ENCODE assay signal across 23 cellular contexts in the genomic region with DNA sequence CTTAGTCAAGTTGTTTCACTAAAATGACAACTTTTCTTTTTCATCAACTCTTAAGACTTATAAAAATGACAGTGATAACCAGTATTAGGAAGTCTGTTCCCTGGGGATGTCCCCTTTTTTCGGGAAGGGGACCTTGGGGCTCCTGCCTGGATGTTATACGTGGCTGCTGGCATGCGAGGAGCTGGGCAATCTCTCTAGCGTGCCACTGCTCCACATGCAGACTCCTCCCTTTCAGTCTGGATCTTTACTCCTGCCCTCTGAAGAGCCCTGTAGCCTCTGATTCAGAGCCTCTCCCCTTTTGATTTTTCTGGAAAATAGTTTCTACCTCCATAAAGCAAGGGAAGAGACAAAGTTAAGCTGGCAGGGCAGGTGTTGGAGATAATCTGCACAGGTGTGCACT. TPM values are rescaled to one million over a fixed set of nuclear protein-coding genes. Genes with fewer than 3 reads are reported as not detected.
DNase-seq lines count a peak whose midpoint lies in the region; ATAC-seq and TF ChIP-seq lines count a peak whose summit lies in the region.
"Had no signal": no experiment of that assay in that cellular context is flagged by ENCODE, and none has a peak within 500 bp of the region (broad histone marks: within the 10 kb centered on the region; RNA-seq: fewer than 3 reads in every experiment).

No MANE protein-coding gene starts in this region.

- POLR2A ChIA-PET in WTC11 (lab: Charles Lee): no interaction called here
- POLR2A ChIA-PET in CD8-positive, alpha-beta memory T cell (lab: Charles Lee): no interaction called here

- DNase-seq in GM23338 (ENCODE audit: low spot score): no peak
- DNase-seq in WTC11 (ENCODE audit: low spot score): no peak
- peak; percentile 32 for DNase-seq in neural progenitor cell (ENCODE audit: low spot score)
- DNase-seq in ACHN: no peak
- no peak for DNase-seq in activated naive CD4-positive, alpha-beta T cell (lab: John Stamatoyannopoulos, UW)
- DNase-seq in CD8-positive, alpha-beta memory T cell: no peak
- DNase-seq: 8988T; HFFc6; Karpas-422; NCI-H1092; NCI-H1436; NCI-H187; NCI-H2081 treated with DMSO at 0.1 percent for 48 hours; NCI-H2171 treated with DMSO at 0.1 percent for 48 hours; NCI-H345; NCI-H524; NCI-H748 treated with DMSO at 0.1 percent for 48 hours; NK-92 treated with Interleukin-12 subunit alpha and Interleukin-12 subunit beta, amount 100 ng/mL, for 24 hours; PC-3; SK-N-SH had no signal

- no peak overlapping the region for H3K9ac ChIP-seq in neural progenitor cell
- H3K9ac ChIP-seq: SK-N-SH had no signal

- peak overlapping the region; percentile 77 for H2AFZ ChIP-seq in GM23338
- H2AFZ ChIP-seq in neural progenitor cell (replicated peaks): no peak overlapping the region

- H3F3A ChIP-seq in GM23338 (replicated peaks; ENCODE audit: low read depth) (no peaks in the 10 kb centered on the region), neural progenitor cell (ENCODE audit: low read depth) (peaks cover 35% of the 10 kb centered on the region)

- no peaks in the 10 kb centered on the region for H3K9me2 ChIP-seq in GM23338 (ENCODE audit: insufficient read depth)
- H3K9me2 ChIP-seq: SK-N-SH had no signal

- H3K27me3 Mint-ChIP-seq in GM23338 (ENCODE audit: insufficient read depth, low read depth, poor library complexity) (peaks cover 5% of the 10 kb centered on the region), WTC11 (ENCODE audit: low read depth) (no peaks in the 10 kb centered on the region), neural progenitor cell (ENCODE audit: insufficient read depth, low read depth) (peaks cover 5% of the 10 kb centered on the region)
- H3K27me3 Mint-ChIP-seq in CD8-positive, alpha-beta memory T cell: peaks cover 2 to 7% of the 10 kb centered on the region in 2 donors

- WGBS in ectodermal cell, 2 experiments: 82 to 90% methylated on average over 4 of the region's 4 CpGs

- no peaks in the 10 kb centered on the region for H3K36me3 Mint-ChIP-seq in GM23338 (ENCODE audit: low read depth)
- H3K36me3 Mint-ChIP-seq in WTC11: no peaks in the 10 kb centered on the region
- no peaks in the 10 kb centered on the region for H3K36me3 Mint-ChIP-seq in neural progenitor cell
- H3K36me3 Mint-ChIP-seq in CD8-positive, alpha-beta memory T cell: no peaks in the 10 kb centered on the region

- no peak overlapping the region for H3K4me3 Mint-ChIP-seq in GM23338
- no peak overlapping the region for H3K4me3 Mint-ChIP-seq in WTC11
- H3K4me3 Mint-ChIP-seq in neural progenitor cell: no peak overlapping the region
- H3K4me3 Mint-ChIP-seq in CD8-positive, alpha-beta memory T cell: no peak overlapping the region
- H3K4me3 Mint-ChIP-seq: HFFc6 had no signal

- peak; percentile 66 for ATAC-seq in GM23338
- ATAC-seq in WTC11: peak; percentile 72
- ATAC-seq in HG02852 (IDR thresholded peaks at IDR 0.05; ENCODE audit: unreplicated experiment): no peak
- ATAC-seq: PC-3 had no signal

- H3K4me3 ChIP-seq in GM23338 (no peak overlapping the region), ectodermal cell (ENCODE audit: insufficient read depth, low read depth, low read length) (no peak overlapping the region), neural progenitor cell (peak overlapping the region; percentile 22)
- H3K4me3 ChIP-seq in CD8-positive, alpha-beta memory T cell (ENCODE audit: low read length): no peak overlapping the region
- H3K4me3 ChIP-seq: HAP-1 had no signal

- peaks cover 32% of the 10 kb centered on the region for H3K4me1 Mint-ChIP-seq in GM23338
- peaks cover 29% of the 10 kb centered on the region for H3K4me1 Mint-ChIP-seq in WTC11
- peaks cover 38% of the 10 kb centered on the region for H3K4me1 Mint-ChIP-seq in neural progenitor cell
- H3K4me1 Mint-ChIP-seq in CD8-positive, alpha-beta memory T cell: no peaks in the 10 kb centered on the region

- TF ChIP-seq CTCF in GM23338 (conservative IDR thresholded peaks at IDR 0.05; ENCODE audit: low read depth in 2 of 2): no peak
- TF ChIP-seq CTCF in WTC11 (IDR thresholded peaks at IDR 0.05): no peak
- TF ChIP-seq CTCF in neural progenitor cell (IDR thresholded peaks at IDR 0.05): no peak

- H3K9me3 Mint-ChIP-seq in GM23338 (no peaks in the 10 kb centered on the region), WTC11 (peaks cover 11% of the 10 kb centered on the region), neural progenitor cell (no peaks in the 10 kb centered on the region)
- no peaks in the 10 kb centered on the region for H3K9me3 Mint-ChIP-seq in CD8-positive, alpha-beta memory T cell
- H3K9me3 Mint-ChIP-seq: HFFc6 had no signal

- no peaks in the 10 kb centered on the region for H3K36me3 ChIP-seq in GM23338 (ENCODE audit: insufficient read depth)
- H3K36me3 ChIP-seq in ectodermal cell (ENCODE audit: control insufficient read depth, insufficient read depth, low read length): no peaks in the 10 kb centered on the region
- no peaks in the 10 kb centered on the region for H3K36me3 ChIP-seq in neural progenitor cell
- H3K36me3 ChIP-seq in CD8-positive, alpha-beta memory T cell (ENCODE audit: insufficient read depth, low read length): no peaks in the 10 kb centered on the region
- H3K36me3 ChIP-seq: HAP-1 had no signal

- H3K27ac ChIP-seq in GM23338 (ENCODE audit: low read depth): no peak overlapping the region
- H3K27ac ChIP-seq in ectodermal cell (ENCODE audit: insufficient read depth, low read depth, low read length, poor library complexity, severe bottlenecking): peak overlapping the region; percentile 91
- H3K27ac ChIP-seq in neural progenitor cell: peak overlapping the region; percentile 89
- H3K27ac ChIP-seq in CD8-positive, alpha-beta memory T cell (ENCODE audit: low read depth, low read length): no peak overlapping the region

- H3K27me3 ChIP-seq in GM23338 (ENCODE audit: insufficient read depth): no peaks in the 10 kb centered on the region
- H3K27me3 ChIP-seq in ectodermal cell (ENCODE audit: control insufficient read depth, insufficient read depth, low read length, poor library complexity, severe bottlenecking): no peaks in the 10 kb centered on the region
- no peaks in the 10 kb centered on the region for H3K27me3 ChIP-seq in neural progenitor cell
- H3K27me3 ChIP-seq in CD8-positive, alpha-beta memory T cell (ENCODE audit: insufficient read depth, low read length, poor library complexity, severe bottlenecking): no peaks in the 10 kb centered on the region

- H3K4me1 ChIP-seq in GM23338 (ENCODE audit: insufficient read depth) (peaks cover 19% of the 10 kb centered on the region), ectodermal cell (ENCODE audit: control insufficient read depth, insufficient read depth, low read length) (peaks cover 19% of the 10 kb centered on the region), neural progenitor cell (peaks cover 28% of the 10 kb centered on the region)
- no peaks in the 10 kb centered on the region for H3K4me1 ChIP-seq in CD8-positive, alpha-beta memory T cell (ENCODE audit: insufficient read depth, low read length)

- H3K9me3 ChIP-seq in ectodermal cell (ENCODE audit: control insufficient read depth, low read length) (no peaks in the 10 kb centered on the region), neural progenitor cell (ENCODE audit: low read depth) (no peaks in the 10 kb centered on the region)
- H3K9me3 ChIP-seq in CD8-positive, alpha-beta memory T cell (ENCODE audit: low read length): no peaks in the 10 kb centered on the region
- H3K9me3 ChIP-seq: HAP-1, SK-N-SH had no signal

- no peak overlapping the region for H3K27ac Mint-ChIP-seq in GM23338
- no peak overlapping the region for H3K27ac Mint-ChIP-seq in WTC11
- H3K27ac Mint-ChIP-seq in neural progenitor cell: peak overlapping the region; percentile 99
- no peak overlapping the region for H3K27ac Mint-ChIP-seq in CD8-positive, alpha-beta memory T cell
- H3K27ac Mint-ChIP-seq: HFFc6 had no signal

- H4K20me1 ChIP-seq in GM23338 (replicated peaks; ENCODE audit: insufficient read depth) (no peaks in the 10 kb centered on the region), neural progenitor cell (ENCODE audit: low read depth) (peaks cover 4% of the 10 kb centered on the region)

- H3K79me2 ChIP-seq in GM23338 (replicated peaks; ENCODE audit: insufficient read depth) (no peaks in the 10 kb centered on the region), neural progenitor cell (ENCODE audit: low read depth) (no peaks in the 10 kb centered on the region)

- CTCF ChIA-PET in WTC11 (lab: Charles Lee): interaction anchor here (2.7 kb wide), 1 partner anchor 54 kb away, joined by 14 read pairs; no protein-coding TSS in a partner anchor
- CTCF ChIA-PET in CD8-positive, alpha-beta memory T cell (lab: Charles Lee): no interaction called here

- in situ Hi-C loops in ACHN (cut with HindIII; ENCODE audit: low pct_ligation_motif_present, low pct_unique_long_range_greater_than_20kb, low sequenced_read_pairs): no loop called here

- no peak overlapping the region for H3K4me2 ChIP-seq in GM23338
- H3K4me2 ChIP-seq in neural progenitor cell: peak overlapping the region; percentile 73
- H3K4me2 ChIP-seq: SK-N-SH had no signal

TF ChIP-seq in GM23338, 12 proteins besides CTCF, POLR2A, EP300 and RAD21 (continues in another document):
- TF ChIP-seq CREB1 (CRISPR knock-in tag; IDR thresholded peaks at IDR 0.05; ENCODE audit: low read depth): no peak

TF ChIP-seq in WTC11, 78 proteins besides CTCF, POLR2A, EP300 and RAD21 (continues in another document):
- TF ChIP-seq NR2C2 (CRISPR knock-in tag; IDR thresholded peaks at IDR 0.05): no peak

RNA-seq across cellular contexts. Expression of a gene that starts 19.5 kb away (rescaled TPM):
- total RNA-seq in GM23338 (2014; rRNA removed; shearing (Covaris generic)): 37.1 and 42.1 TPM in 2 replicates
- 72.0 and 75.6 TPM in 2 replicates for polyA plus RNA-seq in GM23338 (2016; fragmentation: Nextera tagmentation; extraction: Ambion mirVana)
- 27.5 to 33.8 TPM (median 29.7 TPM) in 3 replicates for total RNA-seq in WTC11 (2021)
- 36.0 TPM for polyA plus RNA-seq in ectodermal cell (2013, experiment 1 of 4)
- polyA plus RNA-seq in ectodermal cell (2013, experiment 2 of 4): 39.9 TPM
- 31.1 TPM for polyA plus RNA-seq in ectodermal cell (2013, experiment 3 of 4)
- polyA plus RNA-seq in ectodermal cell (2013, experiment 4 of 4): 34.8 TPM
- total RNA-seq in neural progenitor cell (ENCODE audit: low replicate concordance): 33.7 and 54.1 TPM in 2 replicates
- total RNA-seq in CD8-positive, alpha-beta memory T cell: 10 to 100 TPM; 27.9 to 29.3 TPM
- polyA plus RNA-seq in CD8-positive, alpha-beta memory T cell: 10.4 TPM

Comparison
In these comparisons a context has a peak if more than half of its experiments do, and no peak if none do; other contexts are left out.
1. H3K27ac ChIP-seq: peak in ectodermal cell (single experiment) and neural progenitor cell (single experiment); none in GM23338 (single experiment) and CD8-positive, alpha-beta memory T cell (single experiment).